1 cellular context compared by ENCODE assay signal in genomic region chr5:115209279-115209678, GRCh38.
A peak's percentile ranks its signal among the peaks of the same experiment; 100 is the strongest.
TF ChIP-seq lines count a peak whose summit lies in the region.

No MANE protein-coding gene starts in this region.

TF ChIP-seq in GM12878, 131 proteins besides CTCF, POLR2A, EP300 and RAD21 (continued from another document and continues in another):
- TF ChIP-seq TBL1XR1 (IDR thresholded peaks at IDR 0.05; ENCODE audit: low read depth, low read length) (peak; percentile 87; the same call in 1 of the 2 replicates), CEBPB (IDR thresholded peaks at IDR 0.05; ENCODE audit: borderline replicate concordance in 1 of 2, low read depth in 2 of 2, low read length in 2 of 2) (peak in 1 of 2 experiments; percentile 91; a peak in 2 of 4 replicates), ZBED1 (IDR thresholded peaks at IDR 0.05; ENCODE audit: borderline replicate concordance) (peak; percentile 89; the same call in 1 of the 2 replicates), MEF2A (IDR thresholded peaks at IDR 0.05; ENCODE audit: insufficient read depth, low read depth, low read length) (peak; percentile 49; the same call in 1 of the 2 replicates), NFYA (IDR thresholded peaks at IDR 0.05; ENCODE audit: borderline replicate concordance, low read depth, low read length) (no peak), IKZF2 (IDR thresholded peaks at IDR 0.05) (peak; percentile 97 to 98), E2F4 (IDR thresholded peaks at IDR 0.05; ENCODE audit: low read depth, low read length) (no peak), HDAC6 (IDR thresholded peaks at IDR 0.05; ENCODE audit: unreplicated experiment) (no peak), ZBTB4 (CRISPR knock-in tag; IDR thresholded peaks at IDR 0.05) (no peak), HCFC1 (IDR thresholded peaks at IDR 0.05; ENCODE audit: low read length) (no peak), USF2 (IDR thresholded peaks at IDR 0.05; ENCODE audit: borderline replicate concordance, low read depth, low read length) (no peak), CBX3 (IDR thresholded peaks at IDR 0.05; ENCODE audit: borderline replicate concordance, low read depth) (no peak), RB1 (IDR thresholded peaks at IDR 0.05; ENCODE audit: borderline replicate concordance) (no peak), E2F8 (IDR thresholded peaks at IDR 0.05; ENCODE audit: low read depth, partially characterized antibody) (peak; percentile 54), TARDBP (IDR thresholded peaks at IDR 0.05; ENCODE audit: borderline replicate concordance) (0 out of 2 replicates have a peak, but pooled peaks have one; percentile 26), E4F1 (IDR thresholded peaks at IDR 0.05; ENCODE audit: borderline replicate concordance, partially characterized antibody) (no peak), BCLAF1 (IDR thresholded peaks at IDR 0.05) (no peak), CUX1 (IDR thresholded peaks at IDR 0.05; ENCODE audit: insufficient replicate concordance, low read depth, low read length) (peak; percentile 64), HDGF (IDR thresholded peaks at IDR 0.05) (no peak), YY1 (IDR thresholded peaks at IDR 0.05; ENCODE audit: low read depth, low read length) (no peak), CHD4 (IDR thresholded peaks at IDR 0.05) (no peak), BCL11A (IDR thresholded peaks at IDR 0.05; ENCODE audit: low read depth, low read length) (peak; percentile 90), PBX3 (IDR thresholded peaks at IDR 0.05; ENCODE audit: insufficient replicate concordance, low read depth, low read length) (peak; percentile 90), ZNF592 (IDR thresholded peaks at IDR 0.05) (no peak), SP1 (IDR thresholded peaks at IDR 0.05; ENCODE audit: low read depth, low read length) (peak; percentile 26), MYB (IDR thresholded peaks at IDR 0.05; ENCODE audit: borderline replicate concordance, low read depth, low read length) (no peak), SUPT20H (IDR thresholded peaks at IDR 0.05; ENCODE audit: borderline replicate concordance, control insufficient read depth, low read depth, low read length) (no peak)
